In the genomic region with DNA sequence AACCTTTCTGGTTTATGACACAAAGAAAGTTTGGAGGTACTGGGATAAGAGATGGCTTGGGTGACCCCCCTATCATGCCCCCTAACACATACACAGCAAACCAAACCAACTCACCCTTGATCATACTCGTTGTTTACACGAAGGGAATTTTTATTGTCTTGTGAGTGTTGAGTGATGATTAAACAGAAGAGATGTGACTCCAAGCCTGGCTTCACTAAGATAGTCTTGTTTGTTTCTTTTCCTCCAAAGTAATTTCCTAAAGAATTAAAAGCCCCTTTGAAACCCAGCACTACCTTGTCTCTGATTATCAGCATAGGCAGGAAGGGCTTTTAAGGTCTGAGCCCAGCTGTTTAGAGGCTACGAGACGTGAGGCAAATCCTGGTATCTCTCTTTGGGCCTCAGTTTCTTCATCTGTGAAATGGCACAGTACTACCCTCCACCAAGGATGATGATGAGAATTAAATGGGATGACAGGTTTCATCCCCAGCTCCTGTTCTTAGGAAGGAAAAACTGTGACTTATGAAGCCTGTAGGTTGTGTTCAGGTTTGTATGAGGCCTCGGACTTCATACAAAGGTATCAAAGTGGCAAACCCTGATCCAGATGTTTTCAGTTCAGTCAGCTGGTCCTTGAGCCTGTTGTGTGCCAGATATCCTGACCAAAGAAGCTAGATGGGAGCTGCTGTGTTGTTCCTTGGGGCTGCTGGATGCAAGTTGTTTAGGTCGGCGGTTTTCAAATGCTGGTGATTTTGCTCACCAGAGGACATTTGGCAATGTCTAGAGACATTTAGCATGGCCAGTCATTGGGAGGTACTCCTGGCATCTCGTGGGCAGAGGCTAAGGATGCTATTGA, we compare ENCODE assay signal across 1 cellular context.
TF ChIP-seq lines count a peak whose summit lies in the region.

No MANE protein-coding gene starts in this region.

TF ChIP-seq in K562, 482 proteins besides CTCF, POLR2A, EP300 and RAD21 (continued from another document):
- TF ChIP-seq, protein P1, sequence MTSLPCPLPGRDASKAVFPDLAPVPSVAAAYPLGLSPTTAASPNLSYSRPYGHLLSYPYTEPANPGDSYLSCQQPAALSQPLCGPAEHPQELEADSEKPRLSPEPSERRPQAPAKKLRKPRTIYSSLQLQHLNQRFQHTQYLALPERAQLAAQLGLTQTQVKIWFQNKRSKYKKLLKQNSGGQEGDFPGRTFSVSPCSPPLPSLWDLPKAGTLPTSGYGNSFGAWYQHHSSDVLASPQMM (CRISPR knock-in tag; IDR thresholded peaks at IDR 0.05): no peak
- TF ChIP-seq ZNF311 (CRISPR knock-in tag; IDR thresholded peaks at IDR 0.05) (no peak), BCOR (IDR thresholded peaks at IDR 0.05) (0 out of 2 replicates have a peak, but pooled peaks have one; percentile 12), SIN3B (IDR thresholded peaks at IDR 0.05; ENCODE audit: low read depth) (no peak), MTA3 (IDR thresholded peaks at IDR 0.05; ENCODE audit: borderline replicate concordance) (no peak), KDM1A (IDR thresholded peaks at IDR 0.05) (peak in 1 of 2 experiments; percentile 21; a peak in 1 of 4 replicates)
